Comparison of ENCODE assay signal across 20 cellular contexts in the genomic region with DNA sequence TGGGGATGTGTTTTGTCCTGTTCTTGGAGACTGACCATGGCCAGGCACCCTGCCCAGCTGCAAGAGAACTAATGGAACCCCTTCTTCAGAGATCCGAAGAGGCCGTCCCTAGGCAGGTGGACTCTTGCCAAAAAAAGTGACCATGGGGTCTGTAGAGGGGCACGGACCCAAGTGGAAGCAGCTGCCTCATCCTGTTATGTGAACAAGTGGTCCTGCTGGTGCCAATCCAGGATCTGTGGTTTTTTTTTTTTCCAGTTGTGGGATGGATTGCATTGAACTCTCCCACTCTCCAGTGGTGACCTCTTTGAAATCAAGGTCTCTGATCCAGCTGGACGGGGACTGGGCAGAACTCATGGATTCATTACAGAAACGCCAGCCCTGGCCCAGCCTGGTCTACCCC.
DNase-seq lines count a peak whose midpoint lies in the region; ATAC-seq, FAIRE-seq and TF ChIP-seq lines count a peak whose summit lies in the region.
"Had no signal": no experiment of that assay in that cellular context is flagged by ENCODE, and none has a peak within 500 bp of the region (broad histone marks: within the 10 kb centered on the region; RNA-seq: fewer than 3 reads in every experiment).

No MANE protein-coding gene starts in this region.

- TF ChIP-seq CTCF in HepG2 (CRISPR knock-in tag; IDR thresholded peaks at IDR 0.05) = no peak
- no peak for TF ChIP-seq CTCF in right lobe of liver (IDR thresholded peaks at IDR 0.05)
- TF ChIP-seq CTCF in gastroesophageal sphincter (IDR thresholded peaks at IDR 0.05) = no peak
- no peak for TF ChIP-seq CTCF in thoracic aorta (IDR thresholded peaks at IDR 0.05)

- in situ Hi-C loops in HepG2 (cut with HindIII; ENCODE audit: extremely low pct_ligation_motif_present, low pct_unique_long_range_greater_than_20kb) = no loop called here

- BruUV-seq in HepG2 (replicated peaks; lab: Mats Ljungman, UMichigan) = no TSS peak

- peaks cover 7% of the 10 kb centered on the region; the same call in 1 of the 2 replicates for H4K20me1 ChIP-seq in HepG2 (ENCODE audit: insufficient read depth, low read length)
- H4K20me1 ChIP-seq: BLaER1 had no signal

- H3K9me3 ChIP-seq in HepG2 (ENCODE audit: low read length) (no peaks in the 10 kb centered on the region), right lobe of liver (no peaks in the 10 kb centered on the region), gastroesophageal sphincter (no peaks in the 10 kb centered on the region), thoracic aorta (no peaks in the 10 kb centered on the region), small intestine (ENCODE audit: control insufficient read depth, low read depth) (no peaks in the 10 kb centered on the region)
- H3K9me3 ChIP-seq: A549, BLaER1 had no signal

- no peak for TF ChIP-seq RAD21 in HepG2 (CRISPR knock-in tag; IDR thresholded peaks at IDR 0.05)

- TF ChIP-seq POLR2A in HepG2 (IDR thresholded peaks at IDR 0.05; ENCODE audit: insufficient read depth in 1 of 2, low read depth in 2 of 2, low read length in 2 of 2) (peak in 1 of 2 experiments; percentile 8; a peak in 1 of 4 replicates), right lobe of liver (IDR thresholded peaks at IDR 0.05) (no peak), gastroesophageal sphincter (IDR thresholded peaks at IDR 0.05) (no peak)

- no peak overlapping the region for H2AFZ ChIP-seq in HepG2 (ENCODE audit: low read length)
- H2AFZ ChIP-seq: GM23338 had no signal

- H3K4me3 ChIP-seq in HepG2 (replicated peaks in 1 of 3; ENCODE audit: insufficient read depth in 1 of 3, low read depth in 2 of 3, low read length in 3 of 3) (no peak overlapping the region), right lobe of liver (no peak overlapping the region), gastroesophageal sphincter (no peak overlapping the region), thoracic aorta (no peak overlapping the region), small intestine (ENCODE audit: low read depth in 1 of 2, low read length in 2 of 2) (no peak overlapping the region)
- H3K4me3 ChIP-seq: A549, BLaER1, GM23338 had no signal

- peaks cover 32 to 86% of the 10 kb centered on the region in 2 experiments for H3K36me3 ChIP-seq in HepG2 (replicated peaks in 1 of 2; ENCODE audit: control insufficient read depth in 1 of 2, insufficient read depth in 2 of 2, low read length in 2 of 2)
- peaks cover 0 to 92% (median 36%) of the 10 kb centered on the region in 4 donors for H3K36me3 ChIP-seq in right lobe of liver
- H3K36me3 ChIP-seq in gastroesophageal sphincter = peaks cover 0 to 80% of the 10 kb centered on the region in 2 donors
- H3K36me3 ChIP-seq in thoracic aorta = peaks cover 71% of the 10 kb centered on the region
- H3K36me3 ChIP-seq in small intestine (ENCODE audit: control insufficient read depth in 2 of 2, insufficient read depth in 2 of 2, low read length in 2 of 2) = no peaks in the 10 kb centered on the region

- no peaks in the 10 kb centered on the region for H3K79me2 ChIP-seq in HepG2 (ENCODE audit: insufficient read depth, low read length)

- H3K4me1 ChIP-seq in HepG2 (ENCODE audit: insufficient read depth, low read length) (peaks cover 9% of the 10 kb centered on the region), right lobe of liver (peaks cover 0 to 7% (median 3%) of the 10 kb centered on the region in 4 donors), gastroesophageal sphincter (peaks cover 0 to 41% (median 12%) of the 10 kb centered on the region in 3 donors), thoracic aorta (ENCODE audit: control insufficient read depth in 1 of 2, low read depth in 2 of 2) (peaks cover 6 to 58% of the 10 kb centered on the region in 2 donors), small intestine (ENCODE audit: control insufficient read depth in 2 of 2, insufficient read depth in 1 of 2, low read depth in 1 of 2, low read length in 1 of 2) (no peaks in the 10 kb centered on the region)
- H3K4me1 ChIP-seq: A549, BLaER1 had no signal

- CTCF ChIA-PET in HepG2 (lab: Yijun Ruan, JAX; ENCODE audit: low intra/inter-chr PET ratio, low total read pairs) = no interaction called here

- ATAC-seq in HepG2 (no peak), right lobe of liver (no peak), gastroesophageal sphincter (no peak), thoracic aorta (ENCODE audit: insufficient number of reproducible peaks, low FRiP score, low read depth) (no peak)
- ATAC-seq: A549, GM23338 had no signal

- 86% methylated on average over 2 of the region's 5 CpGs for WGBS in HepG2 (ENCODE audit: low lambda C conversion rate)
- WGBS in right lobe of liver (ENCODE audit: insufficient coverage, low coverage, low lambda C conversion rate, missing lambda C conversion rate) = 0% methylated on average over 2 of the region's 5 CpGs
- 79% methylated on average over 2 of the region's 5 CpGs; no CpG with 5 or more reads in 1 of the 2 donors for WGBS in gastroesophageal sphincter (ENCODE audit: low coverage in 1 of 2), 2 donors
- WGBS in small intestine, 3 donors = 75 to 85% (median 75%) methylated on average over 5 of the region's 5 CpGs

- no peak for DNase-seq in HepG2 (ENCODE audit: low spot score)
- no peak for DNase-seq in right lobe of liver
- DNase-seq in thoracic aorta (ENCODE audit: low spot score) = no peak
- no peak for DNase-seq in GM19238 (ENCODE audit: insufficient read length, low spot score)
- DNase-seq in small intestine = no peak
- DNase-seq in T-helper 2 cell = no peak
- DNase-seq: AML-193; CD4-positive, alpha-beta memory T cell; DMS153; DMS79; GDM1; HCEC 1CT had no signal

- no peak for FAIRE-seq in HepG2 (lab: Jason Lieb, UNC)
- FAIRE-seq in small intestine (lab: Jason Lieb, UNC) = no peak
- FAIRE-seq: A549, GM12892, GM18507, H54 had no signal

- no peaks in the 10 kb centered on the region for H3K27me3 ChIP-seq in HepG2 (ENCODE audit: control insufficient read depth in 1 of 2, insufficient read depth in 2 of 2, low read length in 2 of 2)
- H3K27me3 ChIP-seq in right lobe of liver = no peaks in the 10 kb centered on the region
- no peaks in the 10 kb centered on the region for H3K27me3 ChIP-seq in gastroesophageal sphincter
- H3K27me3 ChIP-seq in thoracic aorta (replicated peaks; ENCODE audit: insufficient read depth) = no peaks in the 10 kb centered on the region
- H3K27me3 ChIP-seq in small intestine (ENCODE audit: control insufficient read depth in 2 of 2, insufficient read depth in 2 of 2, low read length in 2 of 2) = no peaks in the 10 kb centered on the region
- H3K27me3 ChIP-seq: BLaER1 had no signal

- H3K27ac ChIP-seq in HepG2 (ENCODE audit: extremely low read length, insufficient read depth, low read length) (no peak overlapping the region), right lobe of liver (no peak overlapping the region), gastroesophageal sphincter (peak overlapping the region in 3 of 4 donors; percentile 61 to 83 (median 71)), thoracic aorta (peak overlapping the region; percentile 68 to 69), small intestine (ENCODE audit: low read depth in 1 of 2, low read length in 1 of 2) (no peak overlapping the region)
- H3K27ac ChIP-seq: 22Rv1, A549, BLaER1 had no signal

- intact Hi-C loops in HepG2 (cut with micrococcal nuclease; ENCODE audit: unreplicated experiment) = no loop called here
- intact Hi-C loops in right lobe of liver (cut with DNase I) = no loop called here

- POLR2A ChIA-PET in HepG2 (lab: Yijun Ruan, JAX) = interaction anchor here (1.5 kb wide), 1 partner anchor 35 kb away, joined by 4 read pairs; no protein-coding TSS in a partner anchor

- H3K4me2 ChIP-seq in HepG2 (ENCODE audit: low read depth, low read length) = no peak overlapping the region
- H3K4me2 ChIP-seq: A549, BLaER1, GM23338 had no signal

- TF ChIP-seq EP300 in HepG2 (IDR thresholded peaks at IDR 0.05; ENCODE audit: low read depth in 2 of 2, low read length in 2 of 2) (no peak), HepG2 (CRISPR knock-in tag; IDR thresholded peaks at IDR 0.05; ENCODE audit: borderline replicate concordance) (no peak), gastroesophageal sphincter (IDR thresholded peaks at IDR 0.05) (no peak)

- H3K9ac ChIP-seq in HepG2 (ENCODE audit: insufficient read depth, low read depth, low read length) = no peak overlapping the region
- H3K9ac ChIP-seq: BLaER1 had no signal

TF ChIP-seq in HepG2, 621 proteins besides CTCF, POLR2A, EP300 and RAD21:
- 0 out of 2 replicates have a peak, but pooled peaks have one; percentile 30 for TF ChIP-seq POLR2G (IDR thresholded peaks at IDR 0.05; ENCODE audit: low read depth, low read length)
- TF ChIP-seq RBM22 (optimal IDR thresholded peaks at IDR 0.05; ENCODE audit: low read length) = peak; percentile 2
- TF ChIP-seq, protein P1, sequence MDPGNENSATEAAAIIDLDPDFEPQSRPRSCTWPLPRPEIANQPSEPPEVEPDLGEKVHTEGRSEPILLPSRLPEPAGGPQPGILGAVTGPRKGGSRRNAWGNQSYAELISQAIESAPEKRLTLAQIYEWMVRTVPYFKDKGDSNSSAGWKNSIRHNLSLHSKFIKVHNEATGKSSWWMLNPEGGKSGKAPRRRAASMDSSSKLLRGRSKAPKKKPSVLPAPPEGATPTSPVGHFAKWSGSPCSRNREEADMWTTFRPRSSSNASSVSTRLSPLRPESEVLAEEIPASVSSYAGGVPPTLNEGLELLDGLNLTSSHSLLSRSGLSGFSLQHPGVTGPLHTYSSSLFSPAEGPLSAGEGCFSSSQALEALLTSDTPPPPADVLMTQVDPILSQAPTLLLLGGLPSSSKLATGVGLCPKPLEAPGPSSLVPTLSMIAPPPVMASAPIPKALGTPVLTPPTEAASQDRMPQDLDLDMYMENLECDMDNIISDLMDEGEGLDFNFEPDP (CRISPR knock-in tag; conservative IDR thresholded peaks at IDR 0.05) = no peak
TF ChIP-seq in HepG2: peak in this region for 2.

Comparison
In these comparisons a context has a peak if more than half of its experiments do, and no peak if none do; other contexts are left out.
1. H3K27ac ChIP-seq: peak in gastroesophageal sphincter (3 of 4) and thoracic aorta (2 of 2); none in HepG2 (single experiment), right lobe of liver (0 of 3) and small intestine (0 of 2).